In genomic region chr12:121550974-121551631, GRCh38 we compare ENCODE assay signal across 18 cellular contexts. TPM values are rescaled to one million over a fixed set of nuclear protein-coding genes. Genes with fewer than 3 reads are reported as not detected.
DNase-seq lines count a peak whose midpoint lies in the region; ATAC-seq, FAIRE-seq and TF ChIP-seq lines count a peak whose summit lies in the region.
"Had no signal": no experiment of that assay in that cellular context is flagged by ENCODE, and none has a peak within 500 bp of the region (broad histone marks: within the 10 kb centered on the region; RNA-seq: fewer than 3 reads in every experiment).

No MANE protein-coding gene starts in this region.

- peaks cover 33% of the 10 kb centered on the region for H3F3A ChIP-seq in GM23338 (replicated peaks; ENCODE audit: low read depth)

- H3K4me3 ChIP-seq in CD8-positive, alpha-beta T cell (ENCODE audit: low read depth, low read length): no peak overlapping the region
- H3K4me3 ChIP-seq in GM23338: no peak overlapping the region
- H3K4me3 ChIP-seq in astrocyte (ENCODE audit: insufficient read depth, low read depth, low read length): no peak overlapping the region
- no peak overlapping the region for H3K4me3 ChIP-seq in right lobe of liver
- no peak overlapping the region for H3K4me3 ChIP-seq in dorsolateral prefrontal cortex
- H3K4me3 ChIP-seq: GM23248 had no signal

- H3K9me3 Mint-ChIP-seq in CD8-positive, alpha-beta T cell: no peaks in the 10 kb centered on the region
- H3K9me3 Mint-ChIP-seq in GM23338: no peaks in the 10 kb centered on the region
- no peaks in the 10 kb centered on the region for H3K9me3 Mint-ChIP-seq in astrocyte (ENCODE audit: unreplicated experiment)

- H3K4me2 ChIP-seq in GM23338: no peak overlapping the region
- H3K4me2 ChIP-seq in astrocyte (ENCODE audit: low read length): no peak overlapping the region
- H3K4me2 ChIP-seq: KMS-11 had no signal

- no peak for TF ChIP-seq POLR2A in right lobe of liver (IDR thresholded peaks at IDR 0.05)

- no peaks in the 10 kb centered on the region for H3K9me3 ChIP-seq in CD8-positive, alpha-beta T cell (ENCODE audit: low read length)
- H3K9me3 ChIP-seq in astrocyte (ENCODE audit: insufficient read depth, low read depth, low read length) (no peaks in the 10 kb centered on the region), right lobe of liver (no peaks in the 10 kb centered on the region)

- WGBS in right lobe of liver (ENCODE audit: insufficient coverage, low coverage, low lambda C conversion rate, missing lambda C conversion rate): 27% methylated on average over 6 of the region's 13 CpGs

- H3K36me3 Mint-ChIP-seq in CD8-positive, alpha-beta T cell: peaks cover 13% of the 10 kb centered on the region
- H3K36me3 Mint-ChIP-seq in GM23338 (ENCODE audit: low read depth) (peaks cover 79% of the 10 kb centered on the region), astrocyte (ENCODE audit: low read depth, unreplicated experiment) (peaks cover 3% of the 10 kb centered on the region)

- H3K27me3 ChIP-seq in CD8-positive, alpha-beta T cell (ENCODE audit: insufficient read depth, low read length): no peaks in the 10 kb centered on the region
- no peaks in the 10 kb centered on the region for H3K27me3 ChIP-seq in GM23338 (ENCODE audit: insufficient read depth)
- no peaks in the 10 kb centered on the region for H3K27me3 ChIP-seq in astrocyte (ENCODE audit: insufficient read depth, low read length)
- no peaks in the 10 kb centered on the region for H3K27me3 ChIP-seq in right lobe of liver
- H3K27me3 ChIP-seq in dorsolateral prefrontal cortex: no peaks in the 10 kb centered on the region

- H4K20me1 ChIP-seq in GM23338 (replicated peaks; ENCODE audit: insufficient read depth) (peaks cover 40% of the 10 kb centered on the region), astrocyte (ENCODE audit: insufficient read depth, low read length) (no peaks in the 10 kb centered on the region)

- no peak overlapping the region for H3K27ac ChIP-seq in CD8-positive, alpha-beta T cell (ENCODE audit: low read depth, low read length)
- H3K27ac ChIP-seq in GM23338 (ENCODE audit: low read depth) (peak overlapping the region; percentile 80; the same call in 1 of the 2 replicates), astrocyte (ENCODE audit: low read depth, low read length) (no peak overlapping the region), right lobe of liver (peak overlapping the region in 2 of 3 donors; percentile 64 to 69), dorsolateral prefrontal cortex (no peak overlapping the region)
- H3K27ac ChIP-seq: C4-2B, GM23248, KMS-11 had no signal

- intact Hi-C loops in CD8-positive, alpha-beta T cell (cut with DNase I, micrococcal nuclease): loop anchor here in 1 of 2 experiments (5.0 kb wide), 1 partner anchor 41 kb away; no protein-coding TSS in a partner anchor
- intact Hi-C loops in right lobe of liver (cut with DNase I): loop anchor here in 1 of 2 donors (10.0 kb wide), 3 partner anchors 56 to 124 kb away; partner anchors contain the start of gene ORAI1
- intact Hi-C loops in dorsolateral prefrontal cortex (cut with DNase I): loop anchor here in 1 of 2 donors (5.0 kb wide), 1 partner anchor 76 kb away; the partner anchor contains the start of gene ORAI1

- peaks cover 15% of the 10 kb centered on the region for H3K36me3 ChIP-seq in CD8-positive, alpha-beta T cell (ENCODE audit: insufficient read depth, low read length)
- H3K36me3 ChIP-seq in GM23338 (ENCODE audit: insufficient read depth): peaks cover 27% of the 10 kb centered on the region
- peaks cover 2% of the 10 kb centered on the region for H3K36me3 ChIP-seq in astrocyte (ENCODE audit: insufficient read depth, low read length)
- H3K36me3 ChIP-seq in right lobe of liver: no peaks in the 10 kb centered on the region

- H3K4me1 Mint-ChIP-seq in CD8-positive, alpha-beta T cell (ENCODE audit: low read depth): peaks cover 6% of the 10 kb centered on the region
- H3K4me1 Mint-ChIP-seq in GM23338 (peaks cover 7% of the 10 kb centered on the region; the same call in 2 of the 3 replicates), astrocyte (ENCODE audit: low read depth, unreplicated experiment) (no peaks in the 10 kb centered on the region)

- H3K79me2 ChIP-seq in GM23338 (replicated peaks; ENCODE audit: insufficient read depth): peaks cover 73% of the 10 kb centered on the region
- no peaks in the 10 kb centered on the region for H3K79me2 ChIP-seq in astrocyte (ENCODE audit: insufficient read depth, low read length)

- no peak for TF ChIP-seq CTCF in CD8-positive, alpha-beta T cell (IDR thresholded peaks at IDR 0.05)
- TF ChIP-seq CTCF in GM23338 (conservative IDR thresholded peaks at IDR 0.05; ENCODE audit: low read depth in 2 of 2): no peak
- TF ChIP-seq CTCF in astrocyte (IDR thresholded peaks at IDR 0.05; ENCODE audit: insufficient read depth, low read depth, low read length): no peak
- TF ChIP-seq CTCF in right lobe of liver (IDR thresholded peaks at IDR 0.05): no peak
- no peak for TF ChIP-seq CTCF in dorsolateral prefrontal cortex (IDR thresholded peaks at IDR 0.05 in 54 of 56, conservative IDR thresholded peaks at IDR 0.05 in 2 of 56; ENCODE audit: low read depth in 1 of 56, partially characterized antibody in 56 of 56)

- no peak overlapping the region for H3K9ac ChIP-seq in astrocyte (ENCODE audit: low read length)
- H3K9ac ChIP-seq: GM23248, KMS-11 had no signal

- no peak for DNase-seq in CD8-positive, alpha-beta T cell
- no peak for DNase-seq in GM23338 (ENCODE audit: low spot score)
- no peak for DNase-seq in astrocyte (ENCODE audit: low read depth)
- peak in 1 of 3 donors; percentile 71 for DNase-seq in right lobe of liver
- no peak for DNase-seq in SIG-M5 treated with dmso at 0.1 percent for 504 hours (lab: John Stamatoyannopoulos, UW; ENCODE audit: unreplicated experiment)
- DNase-seq in NCI-H446 treated with DMSO at 0.1 percent for 48 hours (lab: John Stamatoyannopoulos, UW): no peak
- DNase-seq in NCI-H146 treated with DMSO at 0.1 percent for 48 hours (lab: John Stamatoyannopoulos, UW; ENCODE audit: unreplicated experiment): no peak
- DNase-seq in dorsolateral prefrontal cortex: no peak
- DNase-seq: COR-L47; GM23248; NCI-H1048; NCI-H1436 treated with DMSO at 0.1 percent for 48 hours; NCI-H2081 treated with DMSO at 0.1 percent for 48 hours; NCI-H524 treated with DMSO at 0.1 percent for 48 hours; NK-92 treated with Interleukin-12 subunit alpha and Interleukin-12 subunit beta, amount 100 ng/mL, for 24 hours; SHP77 treated with DMSO at 0.1 percent for 48 hours had no signal

- no peaks in the 10 kb centered on the region for H3K9me2 ChIP-seq in GM23338 (ENCODE audit: insufficient read depth)

- no peaks in the 10 kb centered on the region for H3K4me1 ChIP-seq in CD8-positive, alpha-beta T cell (ENCODE audit: insufficient read depth, low read length)
- H3K4me1 ChIP-seq in GM23338 (ENCODE audit: insufficient read depth) (peaks cover 4% of the 10 kb centered on the region; the same call in 1 of the 2 replicates), astrocyte (ENCODE audit: insufficient read depth, low read length) (no peaks in the 10 kb centered on the region), right lobe of liver (peaks cover 0 to 20% (median 8%) of the 10 kb centered on the region in 4 donors)

- no peak for ATAC-seq in CD8-positive, alpha-beta T cell
- ATAC-seq in GM23338 (no peak), right lobe of liver (peak; percentile 82 to 91 (median 85))

- POLR2A ChIA-PET in CD8-positive, alpha-beta T cell (lab: Charles Lee): interaction anchor here (1.2 kb wide), 1 partner anchor 120 kb away, joined by 3 read pairs; no protein-coding TSS in a partner anchor

- H3K27me3 Mint-ChIP-seq in CD8-positive, alpha-beta T cell (ENCODE audit: low read depth): no peaks in the 10 kb centered on the region
- H3K27me3 Mint-ChIP-seq in GM23338 (ENCODE audit: insufficient read depth, low read depth, poor library complexity): peaks cover 1% of the 10 kb centered on the region
- H3K27me3 Mint-ChIP-seq in astrocyte (ENCODE audit: low read depth, unreplicated experiment): no peaks in the 10 kb centered on the region

- H3K27ac Mint-ChIP-seq in CD8-positive, alpha-beta T cell: peak overlapping the region; percentile 85
- H3K27ac Mint-ChIP-seq in GM23338 (no peak overlapping the region), astrocyte (ENCODE audit: unreplicated experiment) (peak overlapping the region; percentile 53)

- CTCF ChIA-PET in CD8-positive, alpha-beta T cell (lab: Charles Lee): interaction anchor here (0.8 to 4.7 kb wide), 11 partner anchors 13 to 243 kb away, joined by 4 to 111 read pairs (median 20); partner anchors contain the start of genes MORN3, ORAI1 and RHOF

- H3K4me3 Mint-ChIP-seq in CD8-positive, alpha-beta T cell: no peak overlapping the region
- H3K4me3 Mint-ChIP-seq in GM23338 (no peak overlapping the region), astrocyte (ENCODE audit: unreplicated experiment) (no peak overlapping the region)

- H2AFZ ChIP-seq in GM23338 (no peak overlapping the region), astrocyte (ENCODE audit: low read depth, low read length) (no peak overlapping the region)
- H2AFZ ChIP-seq: GM23248 had no signal

- FAIRE-seq in astrocyte (lab: Jason Lieb, UNC): no peak

TF ChIP-seq in GM23338, 12 proteins besides CTCF, POLR2A, EP300 and RAD21 (continues in another document):
- TF ChIP-seq CREB1 (CRISPR knock-in tag; IDR thresholded peaks at IDR 0.05; ENCODE audit: low read depth) (no peak), ZNF114 (CRISPR knock-in tag; IDR thresholded peaks at IDR 0.05) (no peak)

RNA-seq across cellular contexts. Expression of gene KDM2B, which starts 29.7 kb away (rescaled TPM):
- total RNA-seq in CD8-positive, alpha-beta T cell: 10 to 100 TPM; 80.8 to 87.3 TPM
- 137 and 161 TPM in 2 replicates for total RNA-seq in GM23338 (2014; rRNA removed; shearing (Covaris generic))
- 59.4 and 64.4 TPM in 2 replicates for polyA plus RNA-seq in GM23338 (2016; fragmentation: Nextera tagmentation; extraction: Ambion mirVana)
- total RNA-seq in astrocyte: 21.3 and 23.4 TPM in 2 replicates
- total RNA-seq in right lobe of liver: 10 to 100 TPM in 2 of 6 experiments, 1 to 10 TPM in 4; 4.8 to 22.8 (median 9.8) TPM
- total RNA-seq in dorsolateral prefrontal cortex: 10 to 100 TPM; 32.1 to 60.8 (median 45.3) TPM

Comparison
In these comparisons a context has a peak if more than half of its experiments do, and no peak if none do; other contexts are left out.
1. ATAC-seq: peak in right lobe of liver (4 of 4); none in CD8-positive, alpha-beta T cell (single experiment) and GM23338 (single experiment).
2. H3K27ac ChIP-seq: peak in GM23338 (single experiment) and right lobe of liver (2 of 3); none in CD8-positive, alpha-beta T cell (single experiment), astrocyte (single experiment) and dorsolateral prefrontal cortex (0 of 59).